Comparison of ENCODE assay signal across 8 cellular contexts in genomic region chr4:145179201-145179860, GRCh38. TPM values are rescaled to one million over a fixed set of nuclear protein-coding genes. Genes with fewer than 3 reads are reported as not detected.
DNase-seq lines count a peak whose midpoint lies in the region; ATAC-seq, FAIRE-seq and TF ChIP-seq lines count a peak whose summit lies in the region.

No MANE protein-coding gene starts in this region.

- no peak for FAIRE-seq in astrocyte (lab: Jason Lieb, UNC)

- peaks cover 55% of the 10 kb centered on the region for H3K79me2 ChIP-seq in astrocyte (ENCODE audit: insufficient read depth, low read length)

- 0 to 1% methylated on average over 36 of the region's 36 CpGs for WGBS in sigmoid colon, 2 donors

- H3K4me2 ChIP-seq in astrocyte (ENCODE audit: low read length) = peak overlapping the region; percentile 96

- CTCF ChIA-PET in Caco-2 (lab: Charles Lee) = interaction anchor here (0.5 kb wide), 1 partner anchor 25 kb away, joined by 4 read pairs; no protein-coding TSS in a partner anchor

- no peaks in the 10 kb centered on the region for H3K36me3 ChIP-seq in Caco-2 (ENCODE audit: control insufficient read depth, insufficient read depth, low read length)
- H3K36me3 ChIP-seq in astrocyte (ENCODE audit: insufficient read depth, low read length) = no peaks in the 10 kb centered on the region
- H3K36me3 ChIP-seq in sigmoid colon = no peaks in the 10 kb centered on the region

- no peak for TF ChIP-seq CTCF in Caco-2 (IDR thresholded peaks at IDR 0.05; ENCODE audit: insufficient read depth in 1 of 2, low read depth in 1 of 2, low read length in 1 of 2, severe bottlenecking in 1 of 2, unreplicated experiment in 1 of 2)
- TF ChIP-seq CTCF in astrocyte (IDR thresholded peaks at IDR 0.05; ENCODE audit: insufficient read depth, low read depth, low read length) = no peak
- TF ChIP-seq CTCF in sigmoid colon (IDR thresholded peaks at IDR 0.05) = no peak

- H3K27ac Mint-ChIP-seq in Caco-2 (ENCODE audit: unreplicated experiment) = peak overlapping the region; percentile 84
- peak overlapping the region; percentile 96 for H3K27ac Mint-ChIP-seq in T-helper 2 cell treated with Interferon-gamma antibody and Interleukin-4, amounts not matched to agents 5 μg/mL and 100 μg/mL, for 36 hours
- peak overlapping the region; percentile 81 for H3K27ac Mint-ChIP-seq in astrocyte (ENCODE audit: unreplicated experiment)

- H3K27me3 ChIP-seq in Caco-2 (replicated peaks; ENCODE audit: control insufficient read depth, insufficient read depth, low read length) (no peaks in the 10 kb centered on the region), astrocyte (ENCODE audit: insufficient read depth, low read length) (no peaks in the 10 kb centered on the region), sigmoid colon (no peaks in the 10 kb centered on the region)

- POLR2A ChIA-PET in Caco-2 (lab: Charles Lee) = interaction anchor here (1.6 kb wide), 1 partner anchor 82 kb away, joined by 5 read pairs; the partner anchor contains the start of genes ABCE1 and ANAPC10

- intact Hi-C loops in Caco-2 (cut with micrococcal nuclease; ENCODE audit: unreplicated experiment) = no loop called here
- intact Hi-C loops in sigmoid colon (cut with DNase I) = loop anchor here (2.0 to 5.0 kb wide), 2 partner anchors 439 to 758 kb away; partner anchors contain the start of genes MMAA and ZNF827

- H4K20me1 ChIP-seq in astrocyte (ENCODE audit: insufficient read depth, low read length) = peaks cover 35% of the 10 kb centered on the region

- H2AFZ ChIP-seq in astrocyte (ENCODE audit: low read depth, low read length) = peak overlapping the region; percentile 91

- no peaks in the 10 kb centered on the region for H3K27me3 Mint-ChIP-seq in Caco-2 (ENCODE audit: insufficient read depth, unreplicated experiment)
- H3K27me3 Mint-ChIP-seq in T-helper 2 cell treated with Interferon-gamma antibody and Interleukin-4, amounts not matched to agents 5 μg/mL and 100 μg/mL, for 36 hours (ENCODE audit: low read depth) = no peaks in the 10 kb centered on the region
- H3K27me3 Mint-ChIP-seq in astrocyte (ENCODE audit: low read depth, unreplicated experiment) = no peaks in the 10 kb centered on the region

- peaks cover 9% of the 10 kb centered on the region; the same call in 1 of the 2 replicates for H3K4me1 ChIP-seq in Caco-2
- peaks cover 16% of the 10 kb centered on the region for H3K4me1 ChIP-seq in astrocyte (ENCODE audit: insufficient read depth, low read length)
- H3K4me1 ChIP-seq in sigmoid colon = peaks cover 0 to 46% (median 37%) of the 10 kb centered on the region in 4 donors

- peak overlapping the region; percentile 96 for H3K9ac ChIP-seq in astrocyte (ENCODE audit: low read length)

- H3K4me3 ChIP-seq in Caco-2 (ENCODE audit: low read depth, low read length) (peak overlapping the region; percentile 63), astrocyte (ENCODE audit: insufficient read depth, low read depth, low read length) (peak overlapping the region; percentile 99), sigmoid colon (peak overlapping the region; percentile 85 to 98 (median 91))

- H3K9me3 ChIP-seq in Caco-2 (no peaks in the 10 kb centered on the region), astrocyte (ENCODE audit: insufficient read depth, low read depth, low read length) (no peaks in the 10 kb centered on the region), sigmoid colon (no peaks in the 10 kb centered on the region)

- peak; percentile 7 for ATAC-seq in GM19468 (IDR thresholded peaks at IDR 0.05; ENCODE audit: extremely low read depth, unreplicated experiment)

- peak; percentile 50 to 61 for DNase-seq in Caco-2
- DNase-seq in HPDE6-E6E7 (ENCODE audit: extremely low spot score) = peak; percentile 35
- peak; percentile 86 for DNase-seq in T-helper 2 cell treated with Interferon-gamma antibody and Interleukin-4, amounts not matched to agents 5 μg/mL and 100 μg/mL, for 36 hours (ENCODE audit: low spot score)
- DNase-seq in astrocyte (ENCODE audit: low read depth) = peak; percentile 42
- DNase-seq in hypothalamus (lab: John Stamatoyannopoulos, UW) = peak in 48 of 51 donors; percentile 3 to 78 (median 53)
- DNase-seq in sigmoid colon = peak; percentile 81
- DNase-seq in NCI-H2196 treated with DMSO at 0.1 percent for 48 hours (lab: John Stamatoyannopoulos, UW; ENCODE audit: unreplicated experiment) = no peak

- no peak for TF ChIP-seq POLR2A in sigmoid colon (IDR thresholded peaks at IDR 0.05)

- H3K27ac ChIP-seq in astrocyte (ENCODE audit: low read depth, low read length) (peak overlapping the region; percentile 94), sigmoid colon (peak overlapping the region; percentile 97 to 99 (median 98))

- TSS peak; percentile 33 for BruUV-seq in Caco-2 (replicated peaks; lab: Mats Ljungman, UMichigan)

- TF ChIP-seq EP300 in sigmoid colon (IDR thresholded peaks at IDR 0.05) = no peak

- H3K36me3 Mint-ChIP-seq in Caco-2 (ENCODE audit: insufficient read depth, unreplicated experiment) (peaks cover 8% of the 10 kb centered on the region), astrocyte (ENCODE audit: low read depth, unreplicated experiment) (no peaks in the 10 kb centered on the region)
- peaks cover 24% of the 10 kb centered on the region for H3K36me3 Mint-ChIP-seq in T-helper 2 cell treated with Interferon-gamma antibody and Interleukin-4, amounts not matched to agents 5 μg/mL and 100 μg/mL, for 36 hours (ENCODE audit: low read depth)

- peak overlapping the region; percentile 89 for H3K4me3 Mint-ChIP-seq in Caco-2 (ENCODE audit: unreplicated experiment)
- peak overlapping the region; percentile 88 for H3K4me3 Mint-ChIP-seq in T-helper 2 cell treated with Interferon-gamma antibody and Interleukin-4, amounts not matched to agents 5 μg/mL and 100 μg/mL, for 36 hours
- peak overlapping the region; percentile 97 for H3K4me3 Mint-ChIP-seq in astrocyte (ENCODE audit: unreplicated experiment)

- H3K9me3 Mint-ChIP-seq in Caco-2 (ENCODE audit: unreplicated experiment) (no peaks in the 10 kb centered on the region), astrocyte (ENCODE audit: unreplicated experiment) (no peaks in the 10 kb centered on the region)
- no peaks in the 10 kb centered on the region for H3K9me3 Mint-ChIP-seq in T-helper 2 cell treated with Interferon-gamma antibody and Interleukin-4, amounts not matched to agents 5 μg/mL and 100 μg/mL, for 36 hours

- H3K4me1 Mint-ChIP-seq in Caco-2 (ENCODE audit: low read depth, unreplicated experiment) = peaks cover 10% of the 10 kb centered on the region
- H3K4me1 Mint-ChIP-seq in T-helper 2 cell treated with Interferon-gamma antibody and Interleukin-4, amounts not matched to agents 5 μg/mL and 100 μg/mL, for 36 hours (ENCODE audit: low read depth) = peaks cover 33% of the 10 kb centered on the region
- H3K4me1 Mint-ChIP-seq in astrocyte (ENCODE audit: low read depth, unreplicated experiment) = peaks cover 20% of the 10 kb centered on the region

RNA-seq across cellular contexts. Expression of gene OTUD4, which starts 1.1 kb away (rescaled TPM):
- total RNA-seq in Caco-2 (2022) (32.8 and 34.5 TPM in 2 replicates), astrocyte (41.9 and 47.4 TPM in 2 replicates), sigmoid colon (10 to 100 TPM; 27.7 to 31.7 (median 29.8) TPM)
- polyA plus RNA-seq in sigmoid colon = 10 to 100 TPM in 1 of 3 donors, 1 to 10 TPM in 2; 7.2 to 13.0 (median 9.2) TPM
